Comparison of ENCODE assay signal across 8 cellular contexts in genomic region chr4:70360460-70360859, GRCh38. TPM values are rescaled to one million over a fixed set of nuclear protein-coding genes. Genes with fewer than 3 reads are reported as not detected.
"Had no signal": no experiment of that assay in that cellular context is flagged by ENCODE, and none has a peak within 500 bp of the region (broad histone marks: within the 10 kb centered on the region; RNA-seq: fewer than 3 reads in every experiment).

Gene SMR3A, plus strand, starts transcription at chr4:70360760. Its CDS starts 1,356 bp downstream, at chr4:70362116.

- H3K4me3 ChIP-seq: K562 had no signal

- H3K27ac Mint-ChIP-seq: IgD-negative memory B cell had no signal

- H3K36me3 Mint-ChIP-seq: IgD-negative memory B cell had no signal

- ATAC-seq: HepG2, K562 had no signal

- DNase-seq: IMR-90, KBM-7 had no signal

- H3K27ac ChIP-seq: HL-60 had no signal

- H3K4me3 Mint-ChIP-seq: IgD-negative memory B cell had no signal

RNA-seq across cellular contexts. Expression of gene SMR3A, which starts in this region (rescaled TPM):
- total RNA-seq: HepG2, HT-29, HT1080, IMR-90, K562 had no signal
